In genomic region chr14:64296561-64296960, GRCh38 we compare ENCODE assay signal across 14 cellular contexts. TPM values are rescaled to one million over a fixed set of nuclear protein-coding genes. Genes with fewer than 3 reads are reported as not detected.
DNase-seq lines count a peak whose midpoint lies in the region; ATAC-seq and TF ChIP-seq lines count a peak whose summit lies in the region.
"Had no signal": no experiment of that assay in that cellular context is flagged by ENCODE, and none has a peak within 500 bp of the region (broad histone marks: within the 10 kb centered on the region; RNA-seq: fewer than 3 reads in every experiment).

No MANE protein-coding gene starts in this region.

- ATAC-seq in activated CD8-positive, alpha-beta memory T cell treated with anti-CD3 and anti-CD28 coated beads, Interleukin-2, amount 10 ng/mL, durations not matched to agents 7 days and 5 days = peak; percentile 43
- peak; percentile 72 for ATAC-seq in stimulated activated naive CD8-positive, alpha-beta T cell treated with anti-CD3 and anti-CD28 coated beads, Interleukin-15, amount 100 ng/mL, for 72 hours

- H3K27me3 Mint-ChIP-seq in activated CD8-positive, alpha-beta memory T cell treated with anti-CD3 and anti-CD28 coated beads, Interleukin-2, amount 10 ng/mL, durations not matched to agents 7 days and 5 days = peaks cover 39% of the 10 kb centered on the region
- H3K27me3 Mint-ChIP-seq in activated T-helper 2 cell treated with anti-CD3 and anti-CD28 coated beads, Interferon-gamma antibody, Interleukin-2, Interleukin-4, amounts not matched to agents 10 μg/mL and 5 μg/mL and 100 μg/mL, durations not matched to agents 14 hours and 24 hours and 36 hours (ENCODE audit: low read depth) = peaks cover 44% of the 10 kb centered on the region
- H3K27me3 Mint-ChIP-seq in stimulated activated naive CD8-positive, alpha-beta T cell treated with anti-CD3 and anti-CD28 coated beads, Interleukin-15, amount 100 ng/mL, for 72 hours = peaks cover 26% of the 10 kb centered on the region

- TF ChIP-seq CTCF in foreskin fibroblast (IDR thresholded peaks at IDR 0.05; ENCODE audit: low read depth, low read length) = no peak

- peaks cover 30% of the 10 kb centered on the region for H3K4me1 Mint-ChIP-seq in activated CD8-positive, alpha-beta memory T cell treated with anti-CD3 and anti-CD28 coated beads, Interleukin-2, amount 10 ng/mL, durations not matched to agents 7 days and 5 days
- H3K4me1 Mint-ChIP-seq in activated T-helper 2 cell treated with anti-CD3 and anti-CD28 coated beads, Interferon-gamma antibody, Interleukin-2, Interleukin-4, amounts not matched to agents 10 μg/mL and 5 μg/mL and 100 μg/mL, durations not matched to agents 14 hours and 24 hours and 36 hours (ENCODE audit: low read depth) = peaks cover 32% of the 10 kb centered on the region
- H3K4me1 Mint-ChIP-seq in stimulated activated naive CD8-positive, alpha-beta T cell treated with anti-CD3 and anti-CD28 coated beads, Interleukin-15, amount 100 ng/mL, for 72 hours = peaks cover 44% of the 10 kb centered on the region

- no peak for DNase-seq in activated CD8-positive, alpha-beta memory T cell treated with anti-CD3 and anti-CD28 coated beads, Interleukin-2, amount 10 ng/mL, durations not matched to agents 7 days and 5 days
- no peak for DNase-seq in activated CD8-positive, alpha-beta memory T cell treated with anti-CD3 and anti-CD28 coated beads, Interleukin-2, amount 50 U/mL, for 4 hours
- DNase-seq in activated T-helper 2 cell treated with anti-CD3 and anti-CD28 coated beads, Interferon-gamma antibody, Interleukin-2, Interleukin-4, amounts not matched to agents 10 μg/mL and 5 μg/mL and 100 μg/mL, durations not matched to agents 14 hours and 24 hours and 36 hours (ENCODE audit: low spot score) = no peak
- peak; percentile 34 to 54 for DNase-seq in foreskin fibroblast
- DNase-seq in stimulated activated naive CD8-positive, alpha-beta T cell treated with anti-CD3 and anti-CD28 coated beads, Interleukin-15, amount 100 ng/mL, for 72 hours = no peak
- no peak for DNase-seq in cortex of kidney (lab: John Stamatoyannopoulos, UW)
- DNase-seq in NCI-H2227 (lab: John Stamatoyannopoulos, UW; ENCODE audit: unreplicated experiment) = no peak
- DNase-seq in SK-N-DZ (ENCODE audit: low spot score) = no peak
- DNase-seq: activated effector memory CD4-positive, alpha-beta T cell treated with anti-CD3 and anti-CD28 coated beads, Interleukin-2, amount 50 U/mL, for 16 hours; colonic mucosa; DND-41; NCI-H1048; stimulated activated CD4-positive, alpha-beta T cell treated with anti-CD3 and anti-CD28 coated beads, Interleukin-12 subunit alpha, Interleukin-12 subunit beta, amount 100 ng/mL, for 4 hours had no signal

- H3K27ac Mint-ChIP-seq in activated CD8-positive, alpha-beta memory T cell treated with anti-CD3 and anti-CD28 coated beads, Interleukin-2, amount 10 ng/mL, durations not matched to agents 7 days and 5 days = peak overlapping the region; percentile 50
- H3K27ac Mint-ChIP-seq in activated T-helper 2 cell treated with anti-CD3 and anti-CD28 coated beads, Interferon-gamma antibody, Interleukin-2, Interleukin-4, amounts not matched to agents 10 μg/mL and 5 μg/mL and 100 μg/mL, durations not matched to agents 14 hours and 24 hours and 36 hours = peak overlapping the region; percentile 37
- no peak overlapping the region for H3K27ac Mint-ChIP-seq in stimulated activated naive CD8-positive, alpha-beta T cell treated with anti-CD3 and anti-CD28 coated beads, Interleukin-15, amount 100 ng/mL, for 72 hours

- H3K9me3 Mint-ChIP-seq in activated CD8-positive, alpha-beta memory T cell treated with anti-CD3 and anti-CD28 coated beads, Interleukin-2, amount 10 ng/mL, durations not matched to agents 7 days and 5 days (ENCODE audit: low read depth) = no peaks in the 10 kb centered on the region
- H3K9me3 Mint-ChIP-seq in activated T-helper 2 cell treated with anti-CD3 and anti-CD28 coated beads, Interferon-gamma antibody, Interleukin-2, Interleukin-4, amounts not matched to agents 10 μg/mL and 5 μg/mL and 100 μg/mL, durations not matched to agents 14 hours and 24 hours and 36 hours = no peaks in the 10 kb centered on the region
- H3K9me3 Mint-ChIP-seq in stimulated activated naive CD8-positive, alpha-beta T cell treated with anti-CD3 and anti-CD28 coated beads, Interleukin-15, amount 100 ng/mL, for 72 hours = no peaks in the 10 kb centered on the region

- no peak overlapping the region for H3K4me3 Mint-ChIP-seq in activated CD8-positive, alpha-beta memory T cell treated with anti-CD3 and anti-CD28 coated beads, Interleukin-2, amount 10 ng/mL, durations not matched to agents 7 days and 5 days
- H3K4me3 Mint-ChIP-seq in activated T-helper 2 cell treated with anti-CD3 and anti-CD28 coated beads, Interferon-gamma antibody, Interleukin-2, Interleukin-4, amounts not matched to agents 10 μg/mL and 5 μg/mL and 100 μg/mL, durations not matched to agents 14 hours and 24 hours and 36 hours (ENCODE audit: low read depth) = no peak overlapping the region
- peak overlapping the region in 1 of 2 donors; percentile 20 for H3K4me3 Mint-ChIP-seq in stimulated activated naive CD8-positive, alpha-beta T cell treated with anti-CD3 and anti-CD28 coated beads, Interleukin-15, amount 100 ng/mL, for 72 hours

- intact Hi-C loops in activated T-helper 2 cell treated with anti-CD3 and anti-CD28 coated beads, Interferon-gamma antibody, Interleukin-2, Interleukin-4, amounts not matched to agents 10 μg/mL and 5 μg/mL and 100 μg/mL, durations not matched to agents 14 hours and 24 hours and 36 hours (cut with micrococcal nuclease) = loop anchor here (1.0 to 5.0 kb wide), 2 partner anchors 64 to 444 kb away; partner anchors contain the start of gene SYNE2

- CTCF ChIA-PET in activated CD8-positive, alpha-beta memory T cell treated with anti-CD3 and anti-CD28 coated beads, Interleukin-2, amount 10 ng/mL, durations not matched to agents 7 days and 5 days (lab: Charles Lee) = interaction anchor here (1.1 to 2.3 kb wide), 3 partner anchors 11 to 499 kb away, joined by 4 to 10 read pairs (median 9); no protein-coding TSS in a partner anchor

- no peaks in the 10 kb centered on the region for H3K36me3 Mint-ChIP-seq in activated CD8-positive, alpha-beta memory T cell treated with anti-CD3 and anti-CD28 coated beads, Interleukin-2, amount 10 ng/mL, durations not matched to agents 7 days and 5 days
- no peaks in the 10 kb centered on the region for H3K36me3 Mint-ChIP-seq in activated T-helper 2 cell treated with anti-CD3 and anti-CD28 coated beads, Interferon-gamma antibody, Interleukin-2, Interleukin-4, amounts not matched to agents 10 μg/mL and 5 μg/mL and 100 μg/mL, durations not matched to agents 14 hours and 24 hours and 36 hours (ENCODE audit: low read depth)

- H3K4me3 ChIP-seq in foreskin fibroblast (ENCODE audit: low read depth in 1 of 2, low read length in 2 of 2) = no peak overlapping the region
- H3K4me3 ChIP-seq: colonic mucosa had no signal

RNA-seq across cellular contexts. Expression of gene ESR2, which starts 2.4 kb away (rescaled TPM):
- total RNA-seq in activated CD8-positive, alpha-beta memory T cell treated with anti-CD3 and anti-CD28 coated beads, Interleukin-2, amount 10 ng/mL, durations not matched to agents 7 days and 5 days = under 1 TPM; 0.15 to 0.49 TPM
- 0.09 TPM in 1 of 2 replicates, not detected in the other for total RNA-seq in activated T-helper 2 cell treated with anti-CD3 and anti-CD28 coated beads, Interferon-gamma antibody, Interleukin-2, Interleukin-4, amounts not matched to agents 10 μg/mL and 5 μg/mL and 100 μg/mL, durations not matched to agents 14 hours and 24 hours and 36 hours
- 0.64 and 1.3 TPM in 2 replicates for polyA plus RNA-seq in SK-N-DZ (2014; cell fraction: cytosol; rRNA removed)
- polyA plus RNA-seq in SK-N-DZ (2014; cell fraction: nucleus; rRNA removed) = 0.08 and 0.91 TPM in 2 replicates
- total RNA-seq: HT-29 had no signal

Comparison
In these comparisons a context has a peak if more than half of its experiments do, and no peak if none do; other contexts are left out.
1. DNase-seq: peak in foreskin fibroblast (2 of 2); none in activated CD8-positive, alpha-beta memory T cell treated with anti-CD3 and anti-CD28 coated beads, Interleukin-2, amount 10 ng/mL, durations not matched to agents 7 days and 5 days (single experiment), activated CD8-positive, alpha-beta memory T cell treated with anti-CD3 and anti-CD28 coated beads, Interleukin-2, amount 50 U/mL, for 4 hours (single experiment), activated T-helper 2 cell treated with anti-CD3 and anti-CD28 coated beads, Interferon-gamma antibody, Interleukin-2, Interleukin-4, amounts not matched to agents 10 μg/mL and 5 μg/mL and 100 μg/mL, durations not matched to agents 14 hours and 24 hours and 36 hours (single experiment), stimulated activated naive CD8-positive, alpha-beta T cell treated with anti-CD3 and anti-CD28 coated beads, Interleukin-15, amount 100 ng/mL, for 72 hours (0 of 2), cortex of kidney (single experiment), NCI-H2227 (single experiment) and SK-N-DZ (single experiment).
2. H3K27ac Mint-ChIP-seq: peak in activated CD8-positive, alpha-beta memory T cell treated with anti-CD3 and anti-CD28 coated beads, Interleukin-2, amount 10 ng/mL, durations not matched to agents 7 days and 5 days (single experiment) and activated T-helper 2 cell treated with anti-CD3 and anti-CD28 coated beads, Interferon-gamma antibody, Interleukin-2, Interleukin-4, amounts not matched to agents 10 μg/mL and 5 μg/mL and 100 μg/mL, durations not matched to agents 14 hours and 24 hours and 36 hours (single experiment); none in stimulated activated naive CD8-positive, alpha-beta T cell treated with anti-CD3 and anti-CD28 coated beads, Interleukin-15, amount 100 ng/mL, for 72 hours (0 of 2).